ENCODE assay signal across 8 cellular contexts in genomic region chr9:93097496-93098205, GRCh38. TPM values are rescaled to one million over a fixed set of nuclear protein-coding genes. Genes with fewer than 3 reads are reported as not detected.
A peak's percentile ranks its signal among the peaks of the same experiment; 100 is the strongest.
DNase-seq lines count a peak whose midpoint lies in the region; FAIRE-seq and TF ChIP-seq lines count a peak whose summit lies in the region.

No MANE protein-coding gene starts in this region.

- peaks cover 10 to 16% of the 10 kb centered on the region in 2 donors for H3K4me1 ChIP-seq in small intestine (ENCODE audit: control insufficient read depth in 2 of 2, insufficient read depth in 1 of 2, low read depth in 1 of 2, low read length in 1 of 2)

- no peak for FAIRE-seq in small intestine (lab: Jason Lieb, UNC)

- H3K27me3 ChIP-seq in small intestine (ENCODE audit: control insufficient read depth in 2 of 2, insufficient read depth in 2 of 2, low read length in 2 of 2) = no peaks in the 10 kb centered on the region

- H3K4me3 ChIP-seq in HFF-Myc (replicated peaks; ENCODE audit: low read depth, low read length) (peak overlapping the region; percentile 57), small intestine (ENCODE audit: low read depth in 1 of 2, low read length in 2 of 2) (peak overlapping the region in 1 of 2 donors; percentile 93)

- peaks cover 63% of the 10 kb centered on the region for H3K4me1 Mint-ChIP-seq in activated naive CD8-positive, alpha-beta T cell treated with anti-CD3 and anti-CD28 coated beads for 36 hours

- H3K4me3 Mint-ChIP-seq in activated naive CD8-positive, alpha-beta T cell treated with anti-CD3 and anti-CD28 coated beads for 36 hours = peak overlapping the region; percentile 86

- H3K36me3 ChIP-seq in small intestine (ENCODE audit: control insufficient read depth in 2 of 2, insufficient read depth in 2 of 2, low read length in 2 of 2) = no peaks in the 10 kb centered on the region

- 62 to 76% (median 63%) methylated on average over 11 of the region's 11 CpGs for WGBS in small intestine, 3 donors

- no peaks in the 10 kb centered on the region for H3K27me3 Mint-ChIP-seq in activated naive CD8-positive, alpha-beta T cell treated with anti-CD3 and anti-CD28 coated beads for 36 hours

- H3K9me3 ChIP-seq in small intestine (ENCODE audit: control insufficient read depth, low read depth) = no peaks in the 10 kb centered on the region

- no peak for TF ChIP-seq CTCF in HFF-Myc (IDR thresholded peaks at IDR 0.05; ENCODE audit: low read depth, low read length, missing control alignments)

- H3K36me3 Mint-ChIP-seq in activated naive CD8-positive, alpha-beta T cell treated with anti-CD3 and anti-CD28 coated beads for 36 hours = peaks cover 17% of the 10 kb centered on the region

- peak overlapping the region; percentile 84 to 85 for H3K27ac ChIP-seq in small intestine (ENCODE audit: low read depth in 1 of 2, low read length in 1 of 2)

- peaks cover 4% of the 10 kb centered on the region for H3K9me3 Mint-ChIP-seq in activated naive CD8-positive, alpha-beta T cell treated with anti-CD3 and anti-CD28 coated beads for 36 hours

- H3K27ac Mint-ChIP-seq in activated naive CD8-positive, alpha-beta T cell treated with anti-CD3 and anti-CD28 coated beads for 36 hours = peak overlapping the region; percentile 72

- DNase-seq in HFF-Myc (ENCODE audit: extremely low read depth, low read depth) (no peak), inferior parietal cortex (ENCODE audit: extremely low spot score) (peak; percentile 40), small intestine (peak; percentile 74), NCI-H2196 treated with DMSO at 0.1 percent for 48 hours (lab: John Stamatoyannopoulos, UW; ENCODE audit: unreplicated experiment) (no peak), OCI-M1 (lab: John Stamatoyannopoulos, UW) (no peak), NCI-H2081 (lab: John Stamatoyannopoulos, UW) (no peak)
- no peak for DNase-seq in activated naive CD8-positive, alpha-beta T cell treated with anti-CD3 and anti-CD28 coated beads for 36 hours
- no peak for DNase-seq in effector CD8-positive, alpha-beta T cell (lab: John Stamatoyannopoulos, UW)

RNA-seq across cellular contexts. Expression of gene CARD19, which starts 1.6 kb away (rescaled TPM):
- total RNA-seq in activated naive CD8-positive, alpha-beta T cell treated with anti-CD3 and anti-CD28 coated beads for 36 hours = 10 to 100 TPM; 36.5 to 38.6 TPM
- polyA plus RNA-seq in small intestine = 10 to 100 TPM; 39.3 to 45.6 (median 44.9) TPM

RNA-seq across cellular contexts. Expression of gene NINJ1, which starts 36.4 kb away (rescaled TPM):
- 10 to 100 TPM; 74.9 to 77.8 TPM for total RNA-seq in activated naive CD8-positive, alpha-beta T cell treated with anti-CD3 and anti-CD28 coated beads for 36 hours
- polyA plus RNA-seq in small intestine = 10 to 100 TPM; 29.4 to 64.0 (median 44.1) TPM

RNA-seq across cellular contexts. Expression of gene SUSD3, which starts 39.1 kb away (rescaled TPM):
- total RNA-seq in activated naive CD8-positive, alpha-beta T cell treated with anti-CD3 and anti-CD28 coated beads for 36 hours = 10 to 100 TPM; 27.1 to 28.8 TPM
- polyA plus RNA-seq in small intestine = 1 to 10 TPM in 2 of 3 donors, not detected in 1; 3.7 to 3.8 TPM

Comparison
In these comparisons a context has a peak if more than half of its experiments do, and no peak if none do; other contexts are left out.
1. DNase-seq: peak in inferior parietal cortex (single experiment) and small intestine (single experiment); none in HFF-Myc (single experiment), activated naive CD8-positive, alpha-beta T cell treated with anti-CD3 and anti-CD28 coated beads for 36 hours (single experiment), NCI-H2196 treated with DMSO at 0.1 percent for 48 hours (single experiment), OCI-M1 (single experiment), NCI-H2081 (0 of 2) and effector CD8-positive, alpha-beta T cell (single experiment).